ENCODE assay signal across 15 cellular contexts in the genomic region with DNA sequence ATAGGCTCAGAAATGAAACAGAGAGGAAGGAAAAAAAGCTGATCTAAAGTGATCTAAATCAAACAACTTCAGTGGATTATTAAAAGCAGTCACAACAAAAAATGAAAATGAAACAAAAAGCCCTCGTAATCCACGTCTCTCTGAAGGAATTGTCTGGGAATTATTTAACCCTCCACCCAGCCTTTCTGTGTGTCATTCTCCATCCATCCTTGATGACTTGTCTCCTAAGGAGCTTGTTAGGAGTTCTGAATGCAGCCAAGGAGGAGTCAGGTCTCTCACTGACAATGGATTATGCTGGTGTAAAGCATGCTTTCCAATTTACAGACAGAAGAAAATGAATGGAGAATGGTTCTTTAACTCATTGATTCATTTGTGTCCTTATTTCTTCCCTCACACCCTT.
DNase-seq lines count a peak whose midpoint lies in the region; ATAC-seq, FAIRE-seq and TF ChIP-seq lines count a peak whose summit lies in the region.
"Had no signal": no experiment of that assay in that cellular context is flagged by ENCODE, and none has a peak within 500 bp of the region (broad histone marks: within the 10 kb centered on the region; RNA-seq: fewer than 3 reads in every experiment).

No MANE protein-coding gene starts in this region.

- DNase-seq in GM03348 (ENCODE audit: low spot score) (peak; percentile 54), fibroblast of peridontal ligament (ENCODE audit: extremely low read depth) (peak; percentile 59), stromal cell of bone marrow (ENCODE audit: low read depth) (peak; percentile 65), NCI-H2029 (lab: John Stamatoyannopoulos, UW) (no peak), RCC 7860 (ENCODE audit: low spot score) (no peak)
- DNase-seq: glutamatergic neuron; islet precursor cell; midbrain; NCI-H187; NCI-H510A treated with DMSO at 0.1 percent for 48 hours; stimulated activated naive CD4-positive, alpha-beta T cell treated with Interleukin-2 at 50 U/mL for 16 hours; SW 1271 had no signal

- no peak for FAIRE-seq in RCC 7860 (lab: Jason Lieb, UNC)
- FAIRE-seq: endometrium had no signal

- ATAC-seq in SK-N-SH treated with all-trans-retinoic acid at 6 μM for 48 hours: peak; percentile 64
- no peak for ATAC-seq in GM19023 (IDR thresholded peaks at IDR 0.05; ENCODE audit: unreplicated experiment)

TF ChIP-seq in SK-N-SH treated with all-trans-retinoic acid at 6 μM for 48 hours, 23 proteins besides CTCF, POLR2A, EP300 and RAD21:
- TF ChIP-seq OSR1 (CRISPR knock-in tag; IDR thresholded peaks at IDR 0.05) (no peak), ZC3H10 (CRISPR knock-in tag; IDR thresholded peaks at IDR 0.05) (no peak), CSDC2 (CRISPR knock-in tag; IDR thresholded peaks at IDR 0.05) (no peak), ESRRG (CRISPR knock-in tag; IDR thresholded peaks at IDR 0.05) (no peak), ISL1 (CRISPR knock-in tag; IDR thresholded peaks at IDR 0.05) (no peak), ZFP30 (CRISPR knock-in tag; IDR thresholded peaks at IDR 0.05) (no peak), ZFP3 (CRISPR knock-in tag; IDR thresholded peaks at IDR 0.05) (no peak), ZNF70 (CRISPR knock-in tag; IDR thresholded peaks at IDR 0.05) (no peak), BACH2 (CRISPR knock-in tag; IDR thresholded peaks at IDR 0.05; ENCODE audit: borderline replicate concordance) (no peak), ARNTL (CRISPR knock-in tag; IDR thresholded peaks at IDR 0.05; ENCODE audit: borderline replicate concordance, low read depth) (no peak), ZNF8 (CRISPR knock-in tag; IDR thresholded peaks at IDR 0.05) (no peak), GLIS3 (CRISPR knock-in tag; IDR thresholded peaks at IDR 0.05) (no peak), SNAI2 (CRISPR knock-in tag; IDR thresholded peaks at IDR 0.05) (no peak), TOX (CRISPR knock-in tag; IDR thresholded peaks at IDR 0.05; ENCODE audit: borderline replicate concordance) (no peak), PPARA (CRISPR knock-in tag; IDR thresholded peaks at IDR 0.05; ENCODE audit: borderline replicate concordance) (no peak)
- TF ChIP-seq, protein P1, sequence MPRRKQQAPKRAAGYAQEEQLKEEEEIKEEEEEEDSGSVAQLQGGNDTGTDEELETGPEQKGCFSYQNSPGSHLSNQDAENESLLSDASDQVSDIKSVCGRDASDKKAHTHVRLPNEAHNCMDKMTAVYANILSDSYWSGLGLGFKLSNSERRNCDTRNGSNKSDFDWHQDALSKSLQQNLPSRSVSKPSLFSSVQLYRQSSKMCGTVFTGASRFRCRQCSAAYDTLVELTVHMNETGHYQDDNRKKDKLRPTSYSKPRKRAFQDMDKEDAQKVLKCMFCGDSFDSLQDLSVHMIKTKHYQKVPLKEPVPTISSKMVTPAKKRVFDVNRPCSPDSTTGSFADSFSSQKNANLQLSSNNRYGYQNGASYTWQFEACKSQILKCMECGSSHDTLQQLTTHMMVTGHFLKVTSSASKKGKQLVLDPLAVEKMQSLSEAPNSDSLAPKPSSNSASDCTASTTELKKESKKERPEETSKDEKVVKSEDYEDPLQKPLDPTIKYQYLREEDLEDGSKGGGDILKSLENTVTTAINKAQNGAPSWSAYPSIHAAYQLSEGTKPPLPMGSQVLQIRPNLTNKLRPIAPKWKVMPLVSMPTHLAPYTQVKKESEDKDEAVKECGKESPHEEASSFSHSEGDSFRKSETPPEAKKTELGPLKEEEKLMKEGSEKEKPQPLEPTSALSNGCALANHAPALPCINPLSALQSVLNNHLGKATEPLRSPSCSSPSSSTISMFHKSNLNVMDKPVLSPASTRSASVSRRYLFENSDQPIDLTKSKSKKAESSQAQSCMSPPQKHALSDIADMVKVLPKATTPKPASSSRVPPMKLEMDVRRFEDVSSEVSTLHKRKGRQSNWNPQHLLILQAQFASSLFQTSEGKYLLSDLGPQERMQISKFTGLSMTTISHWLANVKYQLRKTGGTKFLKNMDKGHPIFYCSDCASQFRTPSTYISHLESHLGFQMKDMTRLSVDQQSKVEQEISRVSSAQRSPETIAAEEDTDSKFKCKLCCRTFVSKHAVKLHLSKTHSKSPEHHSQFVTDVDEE (CRISPR knock-in tag; IDR thresholded peaks at IDR 0.05): no peak
- TF ChIP-seq, protein P2, sequence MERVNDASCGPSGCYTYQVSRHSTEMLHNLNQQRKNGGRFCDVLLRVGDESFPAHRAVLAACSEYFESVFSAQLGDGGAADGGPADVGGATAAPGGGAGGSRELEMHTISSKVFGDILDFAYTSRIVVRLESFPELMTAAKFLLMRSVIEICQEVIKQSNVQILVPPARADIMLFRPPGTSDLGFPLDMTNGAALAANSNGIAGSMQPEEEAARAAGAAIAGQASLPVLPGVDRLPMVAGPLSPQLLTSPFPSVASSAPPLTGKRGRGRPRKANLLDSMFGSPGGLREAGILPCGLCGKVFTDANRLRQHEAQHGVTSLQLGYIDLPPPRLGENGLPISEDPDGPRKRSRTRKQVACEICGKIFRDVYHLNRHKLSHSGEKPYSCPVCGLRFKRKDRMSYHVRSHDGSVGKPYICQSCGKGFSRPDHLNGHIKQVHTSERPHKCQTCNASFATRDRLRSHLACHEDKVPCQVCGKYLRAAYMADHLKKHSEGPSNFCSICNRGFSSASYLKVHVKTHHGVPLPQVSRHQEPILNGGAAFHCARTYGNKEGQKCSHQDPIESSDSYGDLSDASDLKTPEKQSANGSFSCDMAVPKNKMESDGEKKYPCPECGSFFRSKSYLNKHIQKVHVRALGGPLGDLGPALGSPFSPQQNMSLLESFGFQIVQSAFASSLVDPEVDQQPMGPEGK (CRISPR knock-in tag; IDR thresholded peaks at IDR 0.05; ENCODE audit: borderline replicate concordance): no peak
- TF ChIP-seq, protein P3, sequence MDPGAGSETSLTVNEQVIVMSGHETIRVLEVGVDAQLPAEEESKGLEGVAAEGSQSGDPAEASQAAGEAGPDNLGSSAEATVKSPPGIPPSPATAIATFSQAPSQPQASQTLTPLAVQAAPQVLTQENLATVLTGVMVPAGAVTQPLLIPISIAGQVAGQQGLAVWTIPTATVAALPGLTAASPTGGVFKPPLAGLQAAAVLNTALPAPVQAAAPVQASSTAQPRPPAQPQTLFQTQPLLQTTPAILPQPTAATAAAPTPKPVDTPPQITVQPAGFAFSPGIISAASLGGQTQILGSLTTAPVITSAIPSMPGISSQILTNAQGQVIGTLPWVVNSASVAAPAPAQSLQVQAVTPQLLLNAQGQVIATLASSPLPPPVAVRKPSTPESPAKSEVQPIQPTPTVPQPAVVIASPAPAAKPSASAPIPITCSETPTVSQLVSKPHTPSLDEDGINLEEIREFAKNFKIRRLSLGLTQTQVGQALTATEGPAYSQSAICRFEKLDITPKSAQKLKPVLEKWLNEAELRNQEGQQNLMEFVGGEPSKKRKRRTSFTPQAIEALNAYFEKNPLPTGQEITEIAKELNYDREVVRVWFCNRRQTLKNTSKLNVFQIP (CRISPR knock-in tag; IDR thresholded peaks at IDR 0.05; ENCODE audit: borderline replicate concordance, low read depth): no peak
- TF ChIP-seq, protein P4, sequence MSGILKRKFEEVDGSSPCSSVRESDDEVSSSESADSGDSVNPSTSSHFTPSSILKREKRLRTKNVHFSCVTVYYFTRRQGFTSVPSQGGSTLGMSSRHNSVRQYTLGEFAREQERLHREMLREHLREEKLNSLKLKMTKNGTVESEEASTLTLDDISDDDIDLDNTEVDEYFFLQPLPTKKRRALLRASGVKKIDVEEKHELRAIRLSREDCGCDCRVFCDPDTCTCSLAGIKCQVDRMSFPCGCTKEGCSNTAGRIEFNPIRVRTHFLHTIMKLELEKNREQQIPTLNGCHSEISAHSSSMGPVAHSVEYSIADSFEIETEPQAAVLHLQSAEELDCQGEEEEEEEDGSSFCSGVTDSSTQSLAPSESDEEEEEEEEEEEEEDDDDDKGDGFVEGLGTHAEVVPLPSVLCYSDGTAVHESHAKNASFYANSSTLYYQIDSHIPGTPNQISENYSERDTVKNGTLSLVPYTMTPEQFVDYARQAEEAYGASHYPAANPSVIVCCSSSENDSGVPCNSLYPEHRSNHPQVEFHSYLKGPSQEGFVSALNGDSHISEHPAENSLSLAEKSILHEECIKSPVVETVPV (CRISPR knock-in tag; IDR thresholded peaks at IDR 0.05): no peak
TF ChIP-seq in SK-N-SH treated with all-trans-retinoic acid at 6 μM for 48 hours: peak in this region for 0.

Comparison
In these comparisons a context has a peak if more than half of its experiments do, and no peak if none do; other contexts are left out.
1. DNase-seq: peak in GM03348 (single experiment), fibroblast of peridontal ligament (single experiment) and stromal cell of bone marrow (single experiment); none in NCI-H2029 (single experiment) and RCC 7860 (single experiment).